ENCODE assay signal across 1 cellular context in genomic region chr20:327946-328563, GRCh38.
TF ChIP-seq lines count a peak whose summit lies in the region.

No MANE protein-coding gene starts in this region.

TF ChIP-seq in HepG2, 621 proteins besides CTCF, POLR2A, EP300 and RAD21 (continued from another document and continues in another):
- TF ChIP-seq GLMP (CRISPR knock-in tag; IDR thresholded peaks at IDR 0.05; ENCODE audit: borderline replicate concordance) (no peak), FLYWCH1 (CRISPR knock-in tag; IDR thresholded peaks at IDR 0.05) (no peak), ZBTB7A (CRISPR knock-in tag; IDR thresholded peaks at IDR 0.05) (no peak), REST (IDR thresholded peaks at IDR 0.05; ENCODE audit: borderline replicate concordance in 1 of 2, low read depth in 1 of 2, low read length in 2 of 2) (no peak), ZNF17 (CRISPR knock-in tag; IDR thresholded peaks at IDR 0.05) (no peak), NFYC (CRISPR knock-in tag; IDR thresholded peaks at IDR 0.05) (no peak), TP53 (CRISPR knock-in tag; conservative IDR thresholded peaks at IDR 0.05) (no peak), MAF1 (CRISPR knock-in tag; IDR thresholded peaks at IDR 0.05; ENCODE audit: borderline replicate concordance) (no peak), MTA1 (CRISPR knock-in tag; IDR thresholded peaks at IDR 0.05; ENCODE audit: borderline replicate concordance) (no peak), ATRX (CRISPR knock-in tag; IDR thresholded peaks at IDR 0.05; ENCODE audit: borderline replicate concordance) (no peak), MED1 (CRISPR knock-in tag; IDR thresholded peaks at IDR 0.05) (no peak), ZNF232 (CRISPR knock-in tag; IDR thresholded peaks at IDR 0.05; ENCODE audit: borderline replicate concordance) (no peak), NBN (conservative IDR thresholded peaks at IDR 0.05) (no peak), ZNF746 (CRISPR knock-in tag; IDR thresholded peaks at IDR 0.05) (no peak), ZKSCAN8 (CRISPR knock-in tag; IDR thresholded peaks at IDR 0.05; ENCODE audit: borderline replicate concordance) (no peak), GMEB1 (CRISPR knock-in tag; IDR thresholded peaks at IDR 0.05; ENCODE audit: borderline replicate concordance) (no peak), ZNF839 (CRISPR knock-in tag; IDR thresholded peaks at IDR 0.05; ENCODE audit: borderline replicate concordance) (0 out of 2 replicates have a peak, but pooled peaks have one; percentile 4), ARNT (IDR thresholded peaks at IDR 0.05) (no peak), ZNF670 (CRISPR knock-in tag; IDR thresholded peaks at IDR 0.05; ENCODE audit: borderline replicate concordance) (no peak), NFIC (IDR thresholded peaks at IDR 0.05; ENCODE audit: low read length) (no peak), RCOR2 (CRISPR knock-in tag; IDR thresholded peaks at IDR 0.05) (no peak), SMAD9 (CRISPR knock-in tag; IDR thresholded peaks at IDR 0.05) (no peak), SOX13 (IDR thresholded peaks at IDR 0.05) (no peak), SOX13 (CRISPR knock-in tag; conservative IDR thresholded peaks at IDR 0.05 in 1 of 2, IDR thresholded peaks at IDR 0.05 in 1 of 2) (no peak), KLF16 (CRISPR knock-in tag; IDR thresholded peaks at IDR 0.05) (no peak), SSRP1 (CRISPR knock-in tag; IDR thresholded peaks at IDR 0.05) (peak; percentile 41; the same call in 1 of the 2 replicates), ZNF264 (CRISPR knock-in tag; IDR thresholded peaks at IDR 0.05) (0 out of 2 replicates have a peak, but pooled peaks have one; percentile 50), NFE2 (CRISPR knock-in tag; IDR thresholded peaks at IDR 0.05) (peak; percentile 3; the same call in 1 of the 2 replicates), PAF1 (CRISPR knock-in tag; IDR thresholded peaks at IDR 0.05) (0 out of 2 replicates have a peak, but pooled peaks have one; percentile 65)
- TF ChIP-seq, protein P1, sequence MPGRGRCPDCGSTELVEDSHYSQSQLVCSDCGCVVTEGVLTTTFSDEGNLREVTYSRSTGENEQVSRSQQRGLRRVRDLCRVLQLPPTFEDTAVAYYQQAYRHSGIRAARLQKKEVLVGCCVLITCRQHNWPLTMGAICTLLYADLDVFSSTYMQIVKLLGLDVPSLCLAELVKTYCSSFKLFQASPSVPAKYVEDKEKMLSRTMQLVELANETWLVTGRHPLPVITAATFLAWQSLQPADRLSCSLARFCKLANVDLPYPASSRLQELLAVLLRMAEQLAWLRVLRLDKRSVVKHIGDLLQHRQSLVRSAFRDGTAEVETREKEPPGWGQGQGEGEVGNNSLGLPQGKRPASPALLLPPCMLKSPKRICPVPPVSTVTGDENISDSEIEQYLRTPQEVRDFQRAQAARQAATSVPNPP (CRISPR knock-in tag; IDR thresholded peaks at IDR 0.05): no peak
- TF ChIP-seq, protein P2, sequence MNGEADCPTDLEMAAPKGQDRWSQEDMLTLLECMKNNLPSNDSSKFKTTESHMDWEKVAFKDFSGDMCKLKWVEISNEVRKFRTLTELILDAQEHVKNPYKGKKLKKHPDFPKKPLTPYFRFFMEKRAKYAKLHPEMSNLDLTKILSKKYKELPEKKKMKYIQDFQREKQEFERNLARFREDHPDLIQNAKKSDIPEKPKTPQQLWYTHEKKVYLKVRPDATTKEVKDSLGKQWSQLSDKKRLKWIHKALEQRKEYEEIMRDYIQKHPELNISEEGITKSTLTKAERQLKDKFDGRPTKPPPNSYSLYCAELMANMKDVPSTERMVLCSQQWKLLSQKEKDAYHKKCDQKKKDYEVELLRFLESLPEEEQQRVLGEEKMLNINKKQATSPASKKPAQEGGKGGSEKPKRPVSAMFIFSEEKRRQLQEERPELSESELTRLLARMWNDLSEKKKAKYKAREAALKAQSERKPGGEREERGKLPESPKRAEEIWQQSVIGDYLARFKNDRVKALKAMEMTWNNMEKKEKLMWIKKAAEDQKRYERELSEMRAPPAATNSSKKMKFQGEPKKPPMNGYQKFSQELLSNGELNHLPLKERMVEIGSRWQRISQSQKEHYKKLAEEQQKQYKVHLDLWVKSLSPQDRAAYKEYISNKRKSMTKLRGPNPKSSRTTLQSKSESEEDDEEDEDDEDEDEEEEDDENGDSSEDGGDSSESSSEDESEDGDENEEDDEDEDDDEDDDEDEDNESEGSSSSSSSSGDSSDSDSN (CRISPR knock-in tag; IDR thresholded peaks at IDR 0.05): peak; percentile 16; the same call in 1 of the 2 replicates
- TF ChIP-seq, protein P3, sequence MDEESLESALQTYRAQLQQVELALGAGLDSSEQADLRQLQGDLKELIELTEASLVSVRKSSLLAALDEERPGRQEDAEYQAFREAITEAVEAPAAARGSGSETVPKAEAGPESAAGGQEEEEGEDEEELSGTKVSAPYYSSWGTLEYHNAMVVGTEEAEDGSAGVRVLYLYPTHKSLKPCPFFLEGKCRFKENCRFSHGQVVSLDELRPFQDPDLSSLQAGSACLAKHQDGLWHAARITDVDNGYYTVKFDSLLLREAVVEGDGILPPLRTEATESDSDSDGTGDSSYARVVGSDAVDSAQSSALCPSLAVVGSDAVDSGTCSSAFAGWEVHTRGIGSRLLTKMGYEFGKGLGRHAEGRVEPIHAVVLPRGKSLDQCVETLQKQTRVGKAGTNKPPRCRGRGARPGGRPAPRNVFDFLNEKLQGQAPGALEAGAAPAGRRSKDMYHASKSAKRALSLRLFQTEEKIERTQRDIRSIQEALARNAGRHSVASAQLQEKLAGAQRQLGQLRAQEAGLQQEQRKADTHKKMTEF (CRISPR knock-in tag; IDR thresholded peaks at IDR 0.05): no peak
- TF ChIP-seq, protein P4, sequence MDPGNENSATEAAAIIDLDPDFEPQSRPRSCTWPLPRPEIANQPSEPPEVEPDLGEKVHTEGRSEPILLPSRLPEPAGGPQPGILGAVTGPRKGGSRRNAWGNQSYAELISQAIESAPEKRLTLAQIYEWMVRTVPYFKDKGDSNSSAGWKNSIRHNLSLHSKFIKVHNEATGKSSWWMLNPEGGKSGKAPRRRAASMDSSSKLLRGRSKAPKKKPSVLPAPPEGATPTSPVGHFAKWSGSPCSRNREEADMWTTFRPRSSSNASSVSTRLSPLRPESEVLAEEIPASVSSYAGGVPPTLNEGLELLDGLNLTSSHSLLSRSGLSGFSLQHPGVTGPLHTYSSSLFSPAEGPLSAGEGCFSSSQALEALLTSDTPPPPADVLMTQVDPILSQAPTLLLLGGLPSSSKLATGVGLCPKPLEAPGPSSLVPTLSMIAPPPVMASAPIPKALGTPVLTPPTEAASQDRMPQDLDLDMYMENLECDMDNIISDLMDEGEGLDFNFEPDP (CRISPR knock-in tag; conservative IDR thresholded peaks at IDR 0.05): 0 out of 2 replicates have a peak, but pooled peaks have one; percentile 83
- TF ChIP-seq, protein P5, sequence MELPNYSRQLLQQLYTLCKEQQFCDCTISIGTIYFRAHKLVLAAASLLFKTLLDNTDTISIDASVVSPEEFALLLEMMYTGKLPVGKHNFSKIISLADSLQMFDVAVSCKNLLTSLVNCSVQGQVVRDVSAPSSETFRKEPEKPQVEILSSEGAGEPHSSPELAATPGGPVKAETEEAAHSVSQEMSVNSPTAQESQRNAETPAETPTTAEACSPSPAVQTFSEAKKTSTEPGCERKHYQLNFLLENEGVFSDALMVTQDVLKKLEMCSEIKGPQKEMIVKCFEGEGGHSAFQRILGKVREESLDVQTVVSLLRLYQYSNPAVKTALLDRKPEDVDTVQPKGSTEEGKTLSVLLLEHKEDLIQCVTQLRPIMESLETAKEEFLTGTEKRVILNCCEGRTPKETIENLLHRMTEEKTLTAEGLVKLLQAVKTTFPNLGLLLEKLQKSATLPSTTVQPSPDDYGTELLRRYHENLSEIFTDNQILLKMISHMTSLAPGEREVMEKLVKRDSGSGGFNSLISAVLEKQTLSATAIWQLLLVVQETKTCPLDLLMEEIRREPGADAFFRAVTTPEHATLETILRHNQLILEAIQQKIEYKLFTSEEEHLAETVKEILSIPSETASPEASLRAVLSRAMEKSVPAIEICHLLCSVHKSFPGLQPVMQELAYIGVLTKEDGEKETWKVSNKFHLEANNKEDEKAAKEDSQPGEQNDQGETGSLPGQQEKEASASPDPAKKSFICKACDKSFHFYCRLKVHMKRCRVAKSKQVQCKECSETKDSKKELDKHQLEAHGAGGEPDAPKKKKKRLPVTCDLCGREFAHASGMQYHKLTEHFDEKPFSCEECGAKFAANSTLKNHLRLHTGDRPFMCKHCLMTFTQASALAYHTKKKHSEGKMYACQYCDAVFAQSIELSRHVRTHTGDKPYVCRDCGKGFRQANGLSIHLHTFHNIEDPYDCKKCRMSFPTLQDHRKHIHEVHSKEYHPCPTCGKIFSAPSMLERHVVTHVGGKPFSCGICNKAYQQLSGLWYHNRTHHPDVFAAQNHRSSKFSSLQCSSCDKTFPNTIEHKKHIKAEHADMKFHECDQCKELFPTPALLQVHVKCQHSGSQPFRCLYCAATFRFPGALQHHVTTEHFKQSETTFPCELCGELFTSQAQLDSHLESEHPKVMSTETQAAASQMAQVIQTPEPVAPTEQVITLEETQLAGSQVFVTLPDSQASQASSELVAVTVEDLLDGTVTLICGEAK (IDR thresholded peaks at IDR 0.05): no peak
- TF ChIP-seq, protein P5 (CRISPR knock-in tag; IDR thresholded peaks at IDR 0.05): 0 out of 2 replicates have a peak, but pooled peaks have one; percentile 0
